ENCODE assay signal across 1 cellular context in the genomic region with DNA sequence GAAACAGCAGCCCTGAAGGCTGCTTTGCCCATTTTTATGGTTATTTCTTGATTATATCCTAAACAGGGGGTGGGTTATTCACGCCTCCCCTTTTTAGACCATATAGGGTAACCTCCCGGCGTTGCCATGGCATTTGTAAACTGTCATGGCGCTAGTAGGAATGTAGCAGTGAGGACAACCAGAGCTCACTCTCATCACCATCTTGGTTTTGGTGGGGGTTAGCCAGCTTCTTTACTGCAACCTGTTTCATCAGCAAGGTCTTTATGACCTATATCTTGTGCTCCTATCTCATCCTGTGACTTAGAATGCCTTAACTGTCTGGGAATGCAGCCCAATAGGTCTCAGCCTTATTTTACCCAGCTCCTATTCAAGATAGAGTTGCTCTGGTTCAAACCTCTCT.
A peak's percentile ranks its signal among the peaks of the same experiment; 100 is the strongest.
TF ChIP-seq lines count a peak whose summit lies in the region.

No MANE protein-coding gene starts in this region.

TF ChIP-seq in H1, 55 proteins besides CTCF, POLR2A, EP300 and RAD21:
- TF ChIP-seq SRF (IDR thresholded peaks at IDR 0.05; ENCODE audit: low read depth, low read length) (0 out of 2 replicates have a peak, but pooled peaks have one; percentile 12), YY1 (IDR thresholded peaks at IDR 0.05; ENCODE audit: low read depth, low read length) (peak; percentile 74; the same call in 1 of the 2 replicates)
